Comparison of ENCODE assay signal across 20 cellular contexts in genomic region chr15:85493258-85493657, GRCh38.
DNase-seq lines count a peak whose midpoint lies in the region; ATAC-seq, FAIRE-seq and TF ChIP-seq lines count a peak whose summit lies in the region.
"Had no signal": no experiment of that assay in that cellular context is flagged by ENCODE, and none has a peak within 500 bp of the region (broad histone marks: within the 10 kb centered on the region; RNA-seq: fewer than 3 reads in every experiment).

No MANE protein-coding gene starts in this region.

- intact Hi-C loops in pancreas (cut with DNase I), result no loop called here
- intact Hi-C loops in tibial artery (cut with DNase I; ENCODE audit: low total_unique reads), result no loop called here

- DNase-seq in GM18507 (ENCODE audit: extremely low spot score, insufficient read length, low read depth), result no peak
- DNase-seq in NCI-H526 (lab: John Stamatoyannopoulos, UW), result peak; percentile 30 to 45
- DNase-seq in pancreas, result no peak
- DNase-seq in tibial artery, result no peak
- DNase-seq in NCI-H2081 (lab: John Stamatoyannopoulos, UW), result no peak
- DNase-seq in T-helper 1 cell, result no peak
- DNase-seq: activated CD4-positive, alpha-beta T cell treated with anti-CD3 and anti-CD28 coated beads for 4 hours; activated effector memory CD4-positive, alpha-beta T cell treated with Interleukin-2 at 50 U/mL for 16 hours; amniotic stem cell; BE2C; NCI-H1092; NCI-H2081 treated with DMSO at 0.1 percent for 48 hours; NCI-H524; stimulated activated CD4-positive, alpha-beta T cell treated with anti-CD3 and anti-CD28 coated beads, Interleukin-2, amount 100 ng/mL, for 48 hours had no signal

- H3K4me3 ChIP-seq in pancreas, result no peak overlapping the region
- no peak overlapping the region for H3K4me3 ChIP-seq in tibial artery
- H3K4me3 ChIP-seq: SK-N-MC, vagina had no signal

- H3K27me3 ChIP-seq in pancreas (no peaks in the 10 kb centered on the region), tibial artery (no peaks in the 10 kb centered on the region)
- H3K27me3 ChIP-seq: BE2C, vagina had no signal

- 95 to 100% methylated on average over 1 of the region's 1 CpG for WGBS in pancreas, 2 donors

- H3K9me3 ChIP-seq in pancreas (no peaks in the 10 kb centered on the region), tibial artery (no peaks in the 10 kb centered on the region)
- H3K9me3 ChIP-seq: BE2C, vagina had no signal

- H3K36me3 ChIP-seq in pancreas (no peaks in the 10 kb centered on the region), tibial artery (no peaks in the 10 kb centered on the region)
- H3K36me3 ChIP-seq: BE2C, vagina had no signal

- TF ChIP-seq CTCF in pancreas (IDR thresholded peaks at IDR 0.05), result no peak
- TF ChIP-seq CTCF in tibial artery (IDR thresholded peaks at IDR 0.05), result no peak

- peaks cover 0 to 11% (median 10%) of the 10 kb centered on the region in 3 donors for H3K4me1 ChIP-seq in pancreas
- H3K4me1 ChIP-seq in tibial artery, result peaks cover 0 to 5% (median 0%) of the 10 kb centered on the region in 4 donors
- H3K4me1 ChIP-seq: parathyroid adenoma had no signal

- ATAC-seq in esophagus mucosa (peak; percentile 37), pancreas (no peak)
- ATAC-seq: left lobe of liver had no signal

- H3K27ac ChIP-seq in pancreas (no peak overlapping the region), tibial artery (no peak overlapping the region)
- H3K27ac ChIP-seq: KMS-11, parathyroid adenoma, SK-N-MC, vagina had no signal

- FAIRE-seq in GM18507 (lab: Jason Lieb, UNC) (peak; percentile 5), pancreas (lab: Jason Lieb, UNC) (peak; percentile 47)

Comparison
In these comparisons a context has a peak if more than half of its experiments do, and no peak if none do; other contexts are left out.
1. DNase-seq: peak in NCI-H526 (2 of 2); none in GM18507 (single experiment), pancreas (0 of 6), tibial artery (0 of 2), NCI-H2081 (0 of 2) and T-helper 1 cell (0 of 5).